In genomic region chr17:69581061-69581955, GRCh38 we compare ENCODE assay signal across 9 cellular contexts.
A peak's percentile ranks its signal among the peaks of the same experiment; 100 is the strongest.
DNase-seq lines count a peak whose midpoint lies in the region; ATAC-seq and TF ChIP-seq lines count a peak whose summit lies in the region.
"Had no signal": no experiment of that assay in that cellular context is flagged by ENCODE, and none has a peak within 500 bp of the region (broad histone marks: within the 10 kb centered on the region; RNA-seq: fewer than 3 reads in every experiment).

No MANE protein-coding gene starts in this region.

- CTCF ChIA-PET in CD8-positive, alpha-beta memory T cell (lab: Charles Lee): interaction anchor here (1.1 kb wide), 1 partner anchor 12 kb away, joined by 3 read pairs; no protein-coding TSS in a partner anchor

- no peaks in the 10 kb centered on the region for H3K4me1 ChIP-seq in CD8-positive, alpha-beta memory T cell (ENCODE audit: insufficient read depth, low read length)
- H3K4me1 ChIP-seq in thoracic aorta (ENCODE audit: control insufficient read depth in 1 of 2, low read depth in 2 of 2): peaks cover 0 to 9% of the 10 kb centered on the region in 2 donors

- no peaks in the 10 kb centered on the region for H3K36me3 ChIP-seq in CD8-positive, alpha-beta memory T cell (ENCODE audit: insufficient read depth, low read length)
- no peaks in the 10 kb centered on the region for H3K36me3 ChIP-seq in thoracic aorta

- H3K27me3 ChIP-seq in CD8-positive, alpha-beta memory T cell (ENCODE audit: insufficient read depth, low read length, poor library complexity, severe bottlenecking): no peaks in the 10 kb centered on the region
- no peaks in the 10 kb centered on the region for H3K27me3 ChIP-seq in thoracic aorta (replicated peaks; ENCODE audit: insufficient read depth)

- no peaks in the 10 kb centered on the region for H3K9me3 ChIP-seq in CD8-positive, alpha-beta memory T cell (ENCODE audit: low read length)
- H3K9me3 ChIP-seq in thoracic aorta: no peaks in the 10 kb centered on the region

- peak overlapping the region; percentile 45 for H3K4me3 ChIP-seq in CD8-positive, alpha-beta memory T cell (ENCODE audit: low read length)
- peak overlapping the region; percentile 49 for H3K4me3 ChIP-seq in thoracic aorta

- H3K9me3 Mint-ChIP-seq in CD8-positive, alpha-beta memory T cell: no peaks in the 10 kb centered on the region

- H3K27me3 Mint-ChIP-seq in CD8-positive, alpha-beta memory T cell: peaks cover 0 to 28% of the 10 kb centered on the region in 2 donors

- TF ChIP-seq CTCF in thoracic aorta (IDR thresholded peaks at IDR 0.05): no peak

- POLR2A ChIA-PET in CD8-positive, alpha-beta memory T cell (lab: Charles Lee): no interaction called here

- H3K27ac Mint-ChIP-seq in CD8-positive, alpha-beta memory T cell: peak overlapping the region; percentile 13 to 78 (median 56)
- H3K27ac Mint-ChIP-seq: brain had no signal

- ATAC-seq in GM19397 (IDR thresholded peaks at IDR 0.05; ENCODE audit: unreplicated experiment) (peak; percentile 88), HG03432 (IDR thresholded peaks at IDR 0.05; ENCODE audit: unreplicated experiment) (peak; percentile 78), thoracic aorta (ENCODE audit: insufficient number of reproducible peaks, low FRiP score, low read depth) (no peak)

- H3K4me3 Mint-ChIP-seq in CD8-positive, alpha-beta memory T cell: peak overlapping the region; percentile 73 to 87 (median 81)
- H3K4me3 Mint-ChIP-seq: brain had no signal

- no peak overlapping the region for H3K27ac ChIP-seq in CD8-positive, alpha-beta memory T cell (ENCODE audit: low read depth, low read length)
- no peak overlapping the region for H3K27ac ChIP-seq in thoracic aorta

- no peaks in the 10 kb centered on the region for H3K36me3 Mint-ChIP-seq in CD8-positive, alpha-beta memory T cell
- H3K36me3 Mint-ChIP-seq: brain had no signal

- peaks cover 10 to 18% (median 13%) of the 10 kb centered on the region in 3 donors for H3K4me1 Mint-ChIP-seq in CD8-positive, alpha-beta memory T cell
- H3K4me1 Mint-ChIP-seq: brain had no signal

- DNase-seq in CD8-positive, alpha-beta memory T cell: peak in 4 of 5 donors; percentile 2 to 57 (median 50)
- peak; percentile 53 for DNase-seq in astrocyte of the hippocampus (ENCODE audit: low read depth, low spot score)
- DNase-seq in thoracic aorta (ENCODE audit: low spot score): no peak
- no peak for DNase-seq in epidermal melanocyte (ENCODE audit: insufficient read length, low spot score)
- no peak for DNase-seq in islet precursor cell
- DNase-seq in HuH-7 (ENCODE audit: low spot score): no peak

Comparison
In these comparisons a context has a peak if more than half of its experiments do, and no peak if none do; other contexts are left out.
1. DNase-seq: peak in CD8-positive, alpha-beta memory T cell (4 of 5) and astrocyte of the hippocampus (single experiment); none in thoracic aorta (single experiment), epidermal melanocyte (single experiment), islet precursor cell (single experiment) and HuH-7 (single experiment).